28 cellular contexts compared by ENCODE assay signal in the genomic region with DNA sequence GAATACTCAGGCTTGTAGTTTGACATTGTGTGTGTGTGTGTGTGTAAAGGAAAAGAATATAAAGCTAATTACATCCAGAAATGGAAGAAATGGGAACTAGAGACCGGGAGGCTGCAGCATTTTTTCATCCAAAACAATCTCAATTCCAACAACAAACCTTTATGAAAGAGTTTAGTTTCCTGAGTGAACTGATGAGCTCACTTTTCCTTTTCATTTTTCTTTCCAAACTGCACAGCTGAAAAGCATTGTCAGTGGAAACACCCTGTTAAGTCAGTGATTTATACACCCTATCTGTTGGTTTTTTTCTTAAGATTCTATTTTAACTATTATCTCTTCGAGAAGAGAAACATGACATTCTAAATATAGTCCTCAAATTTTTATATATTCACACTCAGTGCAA.
A peak's percentile ranks its signal among the peaks of the same experiment; 100 is the strongest.
DNase-seq lines count a peak whose midpoint lies in the region; ATAC-seq, FAIRE-seq and TF ChIP-seq lines count a peak whose summit lies in the region.
"Had no signal": no experiment of that assay in that cellular context is flagged by ENCODE, and none has a peak within 500 bp of the region (broad histone marks: within the 10 kb centered on the region; RNA-seq: fewer than 3 reads in every experiment).

No MANE protein-coding gene starts in this region.

- H3K27me3 ChIP-seq in WERI-Rb-1 (ENCODE audit: insufficient read depth, low read depth, severe bottlenecking) = no peaks in the 10 kb centered on the region
- H3K27me3 ChIP-seq: BE2C, SJSA1 had no signal

- H3K36me3 ChIP-seq in WERI-Rb-1 = no peaks in the 10 kb centered on the region
- H3K36me3 ChIP-seq: BE2C, SJSA1 had no signal

- DNase-seq in LHCN-M2 (ENCODE audit: low read depth) = peak; percentile 38
- no peak for DNase-seq in mesothelial cell of epicardium (ENCODE audit: low spot score in 2 of 2, unreplicated experiment in 2 of 2)
- DNase-seq in HEK293T (ENCODE audit: extremely low spot score) = no peak
- DNase-seq in WERI-Rb-1 = no peak
- DNase-seq: BE2C; CD8-positive, alpha-beta memory T cell; DMS 273 treated with DMSO at 0.1 percent for 48 hours; DMS79; GF-D8; H9; HFFc6; Karpas-422; MV-4-11; NCI-H1105 treated with DMSO at 0.1 percent for 48 hours; NCI-H2029; NCI-H446; NCI-H524 treated with DMSO at 0.1 percent for 48 hours; NCI-H82; Right ventricle myocardium superior; RPMI8226 had no signal

- H3K27ac Mint-ChIP-seq in mesothelial cell of epicardium = peak overlapping the region; percentile 17
- no peak overlapping the region for H3K27ac Mint-ChIP-seq in activated T-helper 17 cell treated with anti-CD3 and anti-CD28 coated beads, Interleukin-2, amount 50 U/mL, for 72 hours
- H3K27ac Mint-ChIP-seq: CD14-positive monocyte; CD8-positive, alpha-beta memory T cell; H9; HFFc6 had no signal

- no peaks in the 10 kb centered on the region for H3K9me3 ChIP-seq in WERI-Rb-1 (ENCODE audit: severe bottlenecking)
- H3K9me3 ChIP-seq: BE2C, SJSA1 had no signal

- H3K4me3 ChIP-seq in WERI-Rb-1 (ENCODE audit: low read depth, low read length) = no peak overlapping the region
- H3K4me3 ChIP-seq: SJSA1 had no signal

- no peak for TF ChIP-seq CTCF in mesothelial cell of epicardium (IDR thresholded peaks at IDR 0.05; ENCODE audit: unreplicated experiment)
- TF ChIP-seq CTCF in WERI-Rb-1 (IDR thresholded peaks at IDR 0.05; ENCODE audit: low read depth, low read length) = no peak

- no peak for ATAC-seq in activated T-helper 17 cell treated with anti-CD3 and anti-CD28 coated beads, Interleukin-2, amount 50 U/mL, for 72 hours (replicated peaks)
- no peak for ATAC-seq in GM19397 (IDR thresholded peaks at IDR 0.05; ENCODE audit: unreplicated experiment)
- ATAC-seq: HepG2 had no signal

- peaks cover 4% of the 10 kb centered on the region for H3K9me3 Mint-ChIP-seq in mesothelial cell of epicardium
- peaks cover 9% of the 10 kb centered on the region for H3K9me3 Mint-ChIP-seq in activated T-helper 17 cell treated with anti-CD3 and anti-CD28 coated beads, Interleukin-2, amount 50 U/mL, for 72 hours
- H3K9me3 Mint-ChIP-seq: H9, HFFc6 had no signal

- H3K27me3 Mint-ChIP-seq in mesothelial cell of epicardium (ENCODE audit: low read depth) = no peaks in the 10 kb centered on the region
- peaks cover 8% of the 10 kb centered on the region for H3K27me3 Mint-ChIP-seq in activated T-helper 17 cell treated with anti-CD3 and anti-CD28 coated beads, Interleukin-2, amount 50 U/mL, for 72 hours

- no peak overlapping the region for H3K4me3 Mint-ChIP-seq in mesothelial cell of epicardium
- H3K4me3 Mint-ChIP-seq in activated T-helper 17 cell treated with anti-CD3 and anti-CD28 coated beads, Interleukin-2, amount 50 U/mL, for 72 hours = no peak overlapping the region
- H3K4me3 Mint-ChIP-seq: CD14-positive monocyte; CD8-positive, alpha-beta memory T cell; H9; HFFc6 had no signal

- no peaks in the 10 kb centered on the region for H3K36me3 Mint-ChIP-seq in mesothelial cell of epicardium
- no peaks in the 10 kb centered on the region for H3K36me3 Mint-ChIP-seq in activated T-helper 17 cell treated with anti-CD3 and anti-CD28 coated beads, Interleukin-2, amount 50 U/mL, for 72 hours (ENCODE audit: low read depth)
- H3K36me3 Mint-ChIP-seq: CD14-positive monocyte; CD8-positive, alpha-beta memory T cell had no signal

- POLR2A ChIA-PET in HEK293T (lab: Yijun Ruan, JAX) = no interaction called here

- no peak overlapping the region for H3K27ac ChIP-seq in WERI-Rb-1
- H3K27ac ChIP-seq: SJSA1 had no signal

- peaks cover 19% of the 10 kb centered on the region for H3K4me1 Mint-ChIP-seq in mesothelial cell of epicardium
- H3K4me1 Mint-ChIP-seq in activated T-helper 17 cell treated with anti-CD3 and anti-CD28 coated beads, Interleukin-2, amount 50 U/mL, for 72 hours = no peaks in the 10 kb centered on the region
- H3K4me1 Mint-ChIP-seq: CD14-positive monocyte; CD8-positive, alpha-beta memory T cell; H9 had no signal

- CTCF ChIA-PET in HEK293T (lab: Yijun Ruan, JAX) = no interaction called here

- FAIRE-seq in endometrium (lab: Jason Lieb, UNC) = peak; percentile 65
- FAIRE-seq: GM12892, GM19239, HepG2 had no signal

TF ChIP-seq in HEK293T, 16 proteins besides CTCF, POLR2A, EP300 and RAD21:
- TF ChIP-seq HDGF (IDR thresholded peaks at IDR 0.05; ENCODE audit: borderline replicate concordance) (no peak), SUZ12 (IDR thresholded peaks at IDR 0.05) (no peak), TARDBP (IDR thresholded peaks at IDR 0.05) (no peak), CTBP1 (IDR thresholded peaks at IDR 0.05; ENCODE audit: borderline replicate concordance) (no peak), ELF4 (IDR thresholded peaks at IDR 0.05) (no peak), SP1 (IDR thresholded peaks at IDR 0.05) (no peak), FOXM1 (IDR thresholded peaks at IDR 0.05; ENCODE audit: borderline replicate concordance) (no peak), FOXK2 (IDR thresholded peaks at IDR 0.05) (no peak), ARNT (IDR thresholded peaks at IDR 0.05) (no peak), ZNF384 (IDR thresholded peaks at IDR 0.05) (no peak), NFRKB (IDR thresholded peaks at IDR 0.05) (no peak), L3MBTL2 (conservative IDR thresholded peaks at IDR 0.05) (no peak), BHLHE40 (IDR thresholded peaks at IDR 0.05; ENCODE audit: borderline replicate concordance) (no peak), FOXA1 (IDR thresholded peaks at IDR 0.05) (no peak), LEF1 (IDR thresholded peaks at IDR 0.05; ENCODE audit: borderline replicate concordance) (no peak)
- TF ChIP-seq, protein P1, sequence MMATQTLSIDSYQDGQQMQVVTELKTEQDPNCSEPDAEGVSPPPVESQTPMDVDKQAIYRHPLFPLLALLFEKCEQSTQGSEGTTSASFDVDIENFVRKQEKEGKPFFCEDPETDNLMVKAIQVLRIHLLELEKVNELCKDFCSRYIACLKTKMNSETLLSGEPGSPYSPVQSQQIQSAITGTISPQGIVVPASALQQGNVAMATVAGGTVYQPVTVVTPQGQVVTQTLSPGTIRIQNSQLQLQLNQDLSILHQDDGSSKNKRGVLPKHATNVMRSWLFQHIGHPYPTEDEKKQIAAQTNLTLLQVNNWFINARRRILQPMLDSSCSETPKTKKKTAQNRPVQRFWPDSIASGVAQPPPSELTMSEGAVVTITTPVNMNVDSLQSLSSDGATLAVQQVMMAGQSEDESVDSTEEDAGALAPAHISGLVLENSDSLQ (IDR thresholded peaks at IDR 0.05) = no peak
